3 cellular contexts compared by ENCODE assay signal in the genomic region with DNA sequence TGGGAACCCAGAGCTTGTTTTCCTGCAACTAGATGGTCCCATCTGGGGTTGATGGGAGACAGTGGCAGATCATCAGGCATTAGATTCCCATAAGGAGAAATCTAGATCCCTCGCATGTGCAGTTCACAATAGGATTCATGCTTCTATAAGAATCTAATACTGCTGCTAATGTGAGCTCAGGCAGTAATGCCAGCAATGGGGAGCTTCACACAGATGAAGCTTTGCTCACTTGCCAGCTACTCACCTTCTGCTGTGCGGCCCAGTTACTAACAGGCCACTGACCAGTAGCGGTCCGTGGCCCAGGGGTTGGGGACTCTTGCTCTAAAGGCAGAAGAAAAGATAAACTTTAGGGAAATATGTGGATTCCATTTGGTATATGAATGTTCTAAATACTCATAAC.
"Had no signal": no experiment of that assay in that cellular context is flagged by ENCODE, and none has a peak within 500 bp of the region (broad histone marks: within the 10 kb centered on the region; RNA-seq: fewer than 3 reads in every experiment).

No MANE protein-coding gene starts in this region.

- DNase-seq: GDM1, GF-D8 had no signal

- ATAC-seq: GM12878 had no signal

- H3K4me3 ChIP-seq: GM12878 had no signal
